ENCODE assay signal across 1 cellular context in genomic region chr2:161238559-161239415, GRCh38.
TF ChIP-seq lines count a peak whose summit lies in the region.

No MANE protein-coding gene starts in this region.

TF ChIP-seq in HepG2, 621 proteins besides CTCF, POLR2A, EP300 and RAD21 (continued from another document and continues in another):
- TF ChIP-seq HHEX (CRISPR knock-in tag; IDR thresholded peaks at IDR 0.05), result no peak
- no peak for TF ChIP-seq MAZ (IDR thresholded peaks at IDR 0.05; ENCODE audit: borderline replicate concordance, low read depth, low read length)
- TF ChIP-seq MAZ (CRISPR knock-in tag; IDR thresholded peaks at IDR 0.05; ENCODE audit: low read depth), result 0 out of 2 replicates have a peak, but pooled peaks have one; percentile 23
- TF ChIP-seq, protein P1, sequence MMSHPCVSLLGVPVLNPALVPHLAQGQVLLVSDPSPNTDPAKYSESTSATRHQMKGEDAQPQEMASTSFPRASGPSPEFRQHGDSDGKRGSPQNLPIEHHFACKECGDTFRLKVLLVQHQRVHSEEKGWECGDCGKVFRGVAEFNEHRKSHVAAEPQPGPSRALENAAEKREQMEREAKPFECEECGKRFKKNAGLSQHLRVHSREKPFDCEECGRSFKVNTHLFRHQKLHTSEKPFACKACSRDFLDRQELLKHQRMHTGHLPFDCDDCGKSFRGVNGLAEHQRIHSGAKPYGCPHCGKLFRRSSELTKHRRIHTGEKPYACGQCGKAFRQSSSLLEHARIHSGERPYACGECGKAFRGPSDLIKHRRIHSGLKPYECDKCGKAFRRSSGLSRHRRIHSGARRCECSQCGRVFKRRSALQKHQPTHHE (CRISPR knock-in tag; IDR thresholded peaks at IDR 0.05; ENCODE audit: borderline replicate concordance), result no peak
- no peak for TF ChIP-seq BHLHE40 (IDR thresholded peaks at IDR 0.05; ENCODE audit: low read length)
- TF ChIP-seq TFDP2 (CRISPR knock-in tag; IDR thresholded peaks at IDR 0.05), result peak; percentile 57; the same call in 1 of the 2 replicates
- peak; percentile 33; the same call in 1 of the 2 replicates for TF ChIP-seq HES4 (CRISPR knock-in tag; IDR thresholded peaks at IDR 0.05; ENCODE audit: borderline replicate concordance)
- TF ChIP-seq, protein P2, sequence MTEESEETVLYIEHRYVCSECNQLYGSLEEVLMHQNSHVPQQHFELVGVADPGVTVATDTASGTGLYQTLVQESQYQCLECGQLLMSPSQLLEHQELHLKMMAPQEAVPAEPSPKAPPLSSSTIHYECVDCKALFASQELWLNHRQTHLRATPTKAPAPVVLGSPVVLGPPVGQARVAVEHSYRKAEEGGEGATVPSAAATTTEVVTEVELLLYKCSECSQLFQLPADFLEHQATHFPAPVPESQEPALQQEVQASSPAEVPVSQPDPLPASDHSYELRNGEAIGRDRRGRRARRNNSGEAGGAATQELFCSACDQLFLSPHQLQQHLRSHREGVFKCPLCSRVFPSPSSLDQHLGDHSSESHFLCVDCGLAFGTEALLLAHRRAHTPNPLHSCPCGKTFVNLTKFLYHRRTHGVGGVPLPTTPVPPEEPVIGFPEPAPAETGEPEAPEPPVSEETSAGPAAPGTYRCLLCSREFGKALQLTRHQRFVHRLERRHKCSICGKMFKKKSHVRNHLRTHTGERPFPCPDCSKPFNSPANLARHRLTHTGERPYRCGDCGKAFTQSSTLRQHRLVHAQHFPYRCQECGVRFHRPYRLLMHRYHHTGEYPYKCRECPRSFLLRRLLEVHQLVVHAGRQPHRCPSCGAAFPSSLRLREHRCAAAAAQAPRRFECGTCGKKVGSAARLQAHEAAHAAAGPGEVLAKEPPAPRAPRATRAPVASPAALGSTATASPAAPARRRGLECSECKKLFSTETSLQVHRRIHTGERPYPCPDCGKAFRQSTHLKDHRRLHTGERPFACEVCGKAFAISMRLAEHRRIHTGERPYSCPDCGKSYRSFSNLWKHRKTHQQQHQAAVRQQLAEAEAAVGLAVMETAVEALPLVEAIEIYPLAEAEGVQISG (CRISPR knock-in tag; IDR thresholded peaks at IDR 0.05), result 0 out of 2 replicates have a peak, but pooled peaks have one; percentile 25
- TF ChIP-seq, protein P3, sequence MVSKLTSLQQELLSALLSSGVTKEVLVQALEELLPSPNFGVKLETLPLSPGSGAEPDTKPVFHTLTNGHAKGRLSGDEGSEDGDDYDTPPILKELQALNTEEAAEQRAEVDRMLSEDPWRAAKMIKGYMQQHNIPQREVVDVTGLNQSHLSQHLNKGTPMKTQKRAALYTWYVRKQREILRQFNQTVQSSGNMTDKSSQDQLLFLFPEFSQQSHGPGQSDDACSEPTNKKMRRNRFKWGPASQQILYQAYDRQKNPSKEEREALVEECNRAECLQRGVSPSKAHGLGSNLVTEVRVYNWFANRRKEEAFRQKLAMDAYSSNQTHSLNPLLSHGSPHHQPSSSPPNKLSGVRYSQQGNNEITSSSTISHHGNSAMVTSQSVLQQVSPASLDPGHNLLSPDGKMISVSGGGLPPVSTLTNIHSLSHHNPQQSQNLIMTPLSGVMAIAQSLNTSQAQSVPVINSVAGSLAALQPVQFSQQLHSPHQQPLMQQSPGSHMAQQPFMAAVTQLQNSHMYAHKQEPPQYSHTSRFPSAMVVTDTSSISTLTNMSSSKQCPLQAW (CRISPR knock-in tag; IDR thresholded peaks at IDR 0.05), result no peak
- TF ChIP-seq KDM5B (CRISPR knock-in tag; IDR thresholded peaks at IDR 0.05; ENCODE audit: borderline replicate concordance), result peak; percentile 39; the same call in 1 of the 2 replicates
- TF ChIP-seq, protein P4, sequence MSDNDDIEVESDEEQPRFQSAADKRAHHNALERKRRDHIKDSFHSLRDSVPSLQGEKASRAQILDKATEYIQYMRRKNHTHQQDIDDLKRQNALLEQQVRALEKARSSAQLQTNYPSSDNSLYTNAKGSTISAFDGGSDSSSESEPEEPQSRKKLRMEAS (IDR thresholded peaks at IDR 0.05), result peak; percentile 82
- TF ChIP-seq ZSCAN31 (CRISPR knock-in tag; IDR thresholded peaks at IDR 0.05; ENCODE audit: low read depth), result peak; percentile 40; the same call in 1 of the 2 replicates
- TF ChIP-seq NFKB2 (CRISPR knock-in tag; IDR thresholded peaks at IDR 0.05; ENCODE audit: borderline replicate concordance), result no peak
- no peak for TF ChIP-seq ZNF337 (CRISPR knock-in tag; IDR thresholded peaks at IDR 0.05; ENCODE audit: borderline replicate concordance, low read depth)
- TF ChIP-seq ZNF576 (CRISPR knock-in tag; IDR thresholded peaks at IDR 0.05), result no peak
- peak; percentile 58; the same call in 1 of the 2 replicates for TF ChIP-seq ZNF776 (CRISPR knock-in tag; IDR thresholded peaks at IDR 0.05)
- TF ChIP-seq YY1 (IDR thresholded peaks at IDR 0.05; ENCODE audit: insufficient read depth, insufficient replicate concordance, low read depth, low read length), result peak; percentile 18
- TF ChIP-seq ZNF260 (CRISPR knock-in tag; IDR thresholded peaks at IDR 0.05; ENCODE audit: borderline replicate concordance, low read depth), result no peak
- TF ChIP-seq MTF2 (CRISPR knock-in tag; IDR thresholded peaks at IDR 0.05; ENCODE audit: borderline replicate concordance), result peak; percentile 32; the same call in 1 of the 2 replicates
- TF ChIP-seq USF2 (IDR thresholded peaks at IDR 0.05; ENCODE audit: low read depth, low read length), result no peak
- no peak for TF ChIP-seq USF2 (CRISPR knock-in tag; IDR thresholded peaks at IDR 0.05; ENCODE audit: borderline replicate concordance)
- TF ChIP-seq HBP1 (CRISPR knock-in tag; IDR thresholded peaks at IDR 0.05; ENCODE audit: low read depth), result 0 out of 2 replicates have a peak, but pooled peaks have one; percentile 49
- no peak for TF ChIP-seq ARNT2 (CRISPR knock-in tag; IDR thresholded peaks at IDR 0.05; ENCODE audit: low read depth)
- TF ChIP-seq, protein P5, sequence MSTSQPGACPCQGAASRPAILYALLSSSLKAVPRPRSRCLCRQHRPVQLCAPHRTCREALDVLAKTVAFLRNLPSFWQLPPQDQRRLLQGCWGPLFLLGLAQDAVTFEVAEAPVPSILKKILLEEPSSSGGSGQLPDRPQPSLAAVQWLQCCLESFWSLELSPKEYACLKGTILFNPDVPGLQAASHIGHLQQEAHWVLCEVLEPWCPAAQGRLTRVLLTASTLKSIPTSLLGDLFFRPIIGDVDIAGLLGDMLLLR (CRISPR knock-in tag; IDR thresholded peaks at IDR 0.05), result peak; percentile 71; the same call in 1 of the 2 replicates
- TF ChIP-seq ISX (CRISPR knock-in tag; conservative IDR thresholded peaks at IDR 0.05), result no peak
- TF ChIP-seq ZNF460 (CRISPR knock-in tag; IDR thresholded peaks at IDR 0.05; ENCODE audit: borderline replicate concordance), result no peak
- TF ChIP-seq FOXC1 (CRISPR knock-in tag; IDR thresholded peaks at IDR 0.05; ENCODE audit: borderline replicate concordance), result peak; percentile 75; the same call in 1 of the 2 replicates
- no peak for TF ChIP-seq ELF4 (CRISPR knock-in tag; IDR thresholded peaks at IDR 0.05; ENCODE audit: borderline replicate concordance)
- TF ChIP-seq NAIF1 (CRISPR knock-in tag; IDR thresholded peaks at IDR 0.05; ENCODE audit: borderline replicate concordance), result no peak
- no peak for TF ChIP-seq ZFYVE20 (CRISPR knock-in tag; IDR thresholded peaks at IDR 0.05; ENCODE audit: borderline replicate concordance, low read depth)
- TF ChIP-seq, protein P6, sequence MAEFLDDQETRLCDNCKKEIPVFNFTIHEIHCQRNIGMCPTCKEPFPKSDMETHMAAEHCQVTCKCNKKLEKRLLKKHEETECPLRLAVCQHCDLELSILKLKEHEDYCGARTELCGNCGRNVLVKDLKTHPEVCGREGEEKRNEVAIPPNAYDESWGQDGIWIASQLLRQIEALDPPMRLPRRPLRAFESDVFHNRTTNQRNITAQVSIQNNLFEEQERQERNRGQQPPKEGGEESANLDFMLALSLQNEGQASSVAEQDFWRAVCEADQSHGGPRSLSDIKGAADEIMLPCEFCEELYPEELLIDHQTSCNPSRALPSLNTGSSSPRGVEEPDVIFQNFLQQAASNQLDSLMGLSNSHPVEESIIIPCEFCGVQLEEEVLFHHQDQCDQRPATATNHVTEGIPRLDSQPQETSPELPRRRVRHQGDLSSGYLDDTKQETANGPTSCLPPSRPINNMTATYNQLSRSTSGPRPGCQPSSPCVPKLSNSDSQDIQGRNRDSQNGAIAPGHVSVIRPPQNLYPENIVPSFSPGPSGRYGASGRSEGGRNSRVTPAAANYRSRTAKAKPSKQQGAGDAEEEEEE (CRISPR knock-in tag; IDR thresholded peaks at IDR 0.05; ENCODE audit: borderline replicate concordance), result no peak
- no peak for TF ChIP-seq ZNF792 (CRISPR knock-in tag; IDR thresholded peaks at IDR 0.05)
- no peak for TF ChIP-seq ZNF10 (CRISPR knock-in tag; IDR thresholded peaks at IDR 0.05; ENCODE audit: borderline replicate concordance, low read depth)
- TF ChIP-seq ATF7 (IDR thresholded peaks at IDR 0.05), result no peak
- no peak for TF ChIP-seq ATF7 (CRISPR knock-in tag; IDR thresholded peaks at IDR 0.05)
- no peak for TF ChIP-seq CREB1 (IDR thresholded peaks at IDR 0.05)
- no peak for TF ChIP-seq CREB1 (CRISPR knock-in tag; IDR thresholded peaks at IDR 0.05)
- TF ChIP-seq TBX3 (IDR thresholded peaks at IDR 0.05; ENCODE audit: borderline replicate concordance), result peak; percentile 37; the same call in 1 of the 2 replicates
- no peak for TF ChIP-seq MXI1 (IDR thresholded peaks at IDR 0.05; ENCODE audit: borderline replicate concordance, low read depth, low read length)
- TF ChIP-seq MAFG (CRISPR knock-in tag; IDR thresholded peaks at IDR 0.05), result no peak
- TF ChIP-seq ZNF598 (CRISPR knock-in tag; IDR thresholded peaks at IDR 0.05; ENCODE audit: borderline replicate concordance), result no peak
- TF ChIP-seq ZNF136 (CRISPR knock-in tag; IDR thresholded peaks at IDR 0.05; ENCODE audit: low read depth), result no peak
- no peak for TF ChIP-seq RARA (CRISPR knock-in tag; IDR thresholded peaks at IDR 0.05)
- TF ChIP-seq AGO2 (optimal IDR thresholded peaks at IDR 0.05; ENCODE audit: low read depth, low read length), result peak; percentile 41
- no peak for TF ChIP-seq RORA (CRISPR knock-in tag; IDR thresholded peaks at IDR 0.05)
- no peak for TF ChIP-seq CC2D1A (CRISPR knock-in tag; IDR thresholded peaks at IDR 0.05)
- TF ChIP-seq, protein P7, sequence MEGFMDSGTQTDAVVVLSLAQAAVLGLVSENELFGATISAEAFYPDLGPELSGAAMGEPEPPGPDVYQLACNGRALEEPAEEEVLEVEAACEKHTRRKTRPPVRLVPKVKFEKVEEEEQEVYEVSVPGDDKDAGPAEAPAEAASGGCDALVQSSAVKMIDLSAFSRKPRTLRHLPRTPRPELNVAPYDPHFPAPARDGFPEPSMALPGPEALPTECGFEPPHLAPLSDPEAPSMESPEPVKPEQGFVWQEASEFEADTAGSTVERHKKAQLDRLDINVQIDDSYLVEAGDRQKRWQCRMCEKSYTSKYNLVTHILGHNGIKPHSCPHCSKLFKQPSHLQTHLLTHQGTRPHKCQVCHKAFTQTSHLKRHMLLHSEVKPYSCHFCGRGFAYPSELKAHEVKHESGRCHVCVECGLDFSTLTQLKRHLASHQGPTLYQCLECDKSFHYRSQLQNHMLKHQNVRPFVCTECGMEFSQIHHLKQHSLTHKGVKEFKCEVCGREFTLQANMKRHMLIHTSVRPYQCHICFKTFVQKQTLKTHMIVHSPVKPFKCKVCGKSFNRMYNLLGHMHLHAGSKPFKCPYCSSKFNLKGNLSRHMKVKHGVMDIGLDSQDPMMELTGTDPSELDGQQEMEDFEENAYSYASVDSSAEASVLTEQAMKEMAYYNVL (CRISPR knock-in tag; IDR thresholded peaks at IDR 0.05; ENCODE audit: borderline replicate concordance), result peak; percentile 99
- TF ChIP-seq, protein P8, sequence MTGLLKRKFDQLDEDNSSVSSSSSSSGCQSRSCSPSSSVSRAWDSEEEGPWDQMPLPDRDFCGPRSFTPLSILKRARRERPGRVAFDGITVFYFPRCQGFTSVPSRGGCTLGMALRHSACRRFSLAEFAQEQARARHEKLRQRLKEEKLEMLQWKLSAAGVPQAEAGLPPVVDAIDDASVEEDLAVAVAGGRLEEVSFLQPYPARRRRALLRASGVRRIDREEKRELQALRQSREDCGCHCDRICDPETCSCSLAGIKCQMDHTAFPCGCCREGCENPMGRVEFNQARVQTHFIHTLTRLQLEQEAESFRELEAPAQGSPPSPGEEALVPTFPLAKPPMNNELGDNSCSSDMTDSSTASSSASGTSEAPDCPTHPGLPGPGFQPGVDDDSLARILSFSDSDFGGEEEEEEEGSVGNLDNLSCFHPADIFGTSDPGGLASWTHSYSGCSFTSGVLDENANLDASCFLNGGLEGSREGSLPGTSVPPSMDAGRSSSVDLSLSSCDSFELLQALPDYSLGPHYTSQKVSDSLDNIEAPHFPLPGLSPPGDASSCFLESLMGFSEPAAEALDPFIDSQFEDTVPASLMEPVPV (CRISPR knock-in tag; IDR thresholded peaks at IDR 0.05), result no peak
- no peak for TF ChIP-seq ONECUT2 (CRISPR knock-in tag; IDR thresholded peaks at IDR 0.05)
- no peak for TF ChIP-seq ZSCAN12 (CRISPR knock-in tag; IDR thresholded peaks at IDR 0.05)
